In genomic region chr9:22739712-22740111, GRCh38 we compare ENCODE assay signal across 38 cellular contexts.
"Had no signal": no experiment of that assay in that cellular context is flagged by ENCODE, and none has a peak within 500 bp of the region (broad histone marks: within the 10 kb centered on the region; RNA-seq: fewer than 3 reads in every experiment).

No MANE protein-coding gene starts in this region.

- H3K27me3 ChIP-seq: adrenal gland, body of pancreas, brain microvascular endothelial cell, breast epithelium had no signal

- H3K36me3 ChIP-seq: adrenal gland, brain microvascular endothelial cell, breast epithelium had no signal

- H3K27ac ChIP-seq: adrenal gland, body of pancreas, brain microvascular endothelial cell, breast epithelium, VCaP had no signal

- H3K4me1 ChIP-seq: adrenal gland, body of pancreas, breast epithelium had no signal

- H3K27me3 Mint-ChIP-seq: activated B cell treated with CpG ODN at 0.5 μM for 24 hours; activated CD4-positive, alpha-beta memory T cell treated with anti-CD3 and anti-CD28 coated beads for 36 hours; activated CD4-positive, alpha-beta T cell treated with anti-CD3 and anti-CD28 coated beads, Interleukin-2, amount 10 ng/mL, durations not matched to agents 24 days and 14 days; activated CD8-positive, alpha-beta T cell treated with anti-CD3 and anti-CD28 coated beads for 36 hours; activated naive CD4-positive, alpha-beta T cell treated with anti-CD3 and anti-CD28 coated beads, Interleukin-2, amount 10 ng/mL, durations not matched to agents 7 days and 5 days; activated naive CD4-positive, alpha-beta T cell treated with anti-CD3 and anti-CD28 coated beads, Interleukin-2, amount 50 U/mL, for 24 hours; activated naive CD8-positive, alpha-beta T cell; activated naive CD8-positive, alpha-beta T cell treated with anti-CD3 and anti-CD28 coated beads, Interleukin-2, amount 10 ng/mL, durations not matched to agents 7 days and 5 days; activated naive CD8-positive, alpha-beta T cell treated with anti-CD3 and anti-CD28 coated beads, Interleukin-2, amount 50 U/mL, for 24 hours; activated T-helper 17 cell treated with anti-CD3 and anti-CD28 coated beads, Interleukin-2, amount 50 U/mL, for 72 hours had no signal

- ATAC-seq: activated CD8-positive, alpha-beta T cell treated with anti-CD3 and anti-CD28 coated beads for 36 hours; activated naive CD8-positive, alpha-beta T cell treated with anti-CD3 and anti-CD28 coated beads, Interleukin-2, amount 50 U/mL, for 24 hours; activated T-cell treated with anti-CD3 and anti-CD28 coated beads, Interleukin-2, amount 50 U/mL, for 4 hours; activated T-cell treated with anti-CD3 and anti-CD28 coated beads, Interleukin-2, amount 50 U/mL, for 72 hours; activated T-helper 17 cell treated with anti-CD3 and anti-CD28 coated beads, Interleukin-2, amount 50 U/mL, for 72 hours; body of pancreas had no signal

- H3K4me3 ChIP-seq: adrenal gland, body of pancreas, breast epithelium had no signal

- FAIRE-seq: astrocyte, TTC549 had no signal

- DNase-seq: activated B cell treated with CpG ODN at 0.5 μM for 24 hours; activated CD4-positive, alpha-beta memory T cell treated with anti-CD3 and anti-CD28 coated beads for 36 hours; activated CD4-positive, alpha-beta T cell treated with anti-CD3 and anti-CD28 coated beads for 4 hours; activated CD4-positive, alpha-beta T cell treated with anti-CD3 and anti-CD28 coated beads, Interleukin-2, amount 10 ng/mL, durations not matched to agents 24 days and 14 days; activated CD4-positive, alpha-beta T cell treated with anti-CD3 and anti-CD28 coated beads, Interleukin-2, amount 50 U/mL, for 1 hour; activated CD4-positive, alpha-beta T cell treated with anti-CD3 and anti-CD28 coated beads, Interleukin-2, amount 50 U/mL, for 4 hours; activated CD4-positive, CD25-positive, alpha-beta regulatory T cell treated with anti-CD3 and anti-CD28 coated beads, Interleukin-2, amount 50 U/mL, for 72 hours; activated CD8-positive, alpha-beta memory T cell treated with anti-CD3 and anti-CD28 coated beads, Interleukin-2, amount 50 U/mL, for 4 hours; activated CD8-positive, alpha-beta T cell treated with anti-CD3 and anti-CD28 coated beads for 36 hours; activated effector memory CD4-positive, alpha-beta T cell treated with Interleukin-2 at 50 U/mL for 16 hours; activated gamma-delta T cell; activated naive CD4-positive, alpha-beta T cell treated with anti-CD3 and anti-CD28 coated beads, Interleukin-2, amount 10 ng/mL, durations not matched to agents 7 days and 5 days; activated naive CD4-positive, alpha-beta T cell treated with Interleukin-2 at 50 U/mL for 16 hours; activated naive CD8-positive, alpha-beta T cell treated with anti-CD3 and anti-CD28 coated beads, Interleukin-2, amount 10 ng/mL, durations not matched to agents 7 days and 5 days; activated naive CD8-positive, alpha-beta T cell treated with anti-CD3 and anti-CD28 coated beads, Interleukin-2, amount 50 U/mL, for 24 hours; activated T-cell treated with anti-CD3 and anti-CD28 coated beads for 4 hours; activated T-cell treated with anti-CD3 and anti-CD28 coated beads, Interleukin-2, amount 50 U/mL, for 1 hour; activated T-cell treated with anti-CD3 and anti-CD28 coated beads, Interleukin-2, amount 50 U/mL, for 4 hours; activated T-cell treated with anti-CD3 and anti-CD28 coated beads, Interleukin-2, amount 50 U/mL, for 72 hours; adrenal gland; amniotic stem cell; aorta; body of pancreas; brain microvascular endothelial cell; central memory CD4-positive, alpha-beta T cell; T-helper 1 cell; T-helper 2 cell; T-helper 9 cell had no signal

- H3K9me3 ChIP-seq: adrenal gland, body of pancreas, breast epithelium had no signal

- H3K4me3 Mint-ChIP-seq: activated B cell treated with CpG ODN at 0.5 μM for 24 hours; activated CD4-positive, alpha-beta memory T cell treated with anti-CD3 and anti-CD28 coated beads for 36 hours; activated CD4-positive, alpha-beta T cell treated with anti-CD3 and anti-CD28 coated beads, Interleukin-2, amount 10 ng/mL, durations not matched to agents 24 days and 14 days; activated CD8-positive, alpha-beta T cell treated with anti-CD3 and anti-CD28 coated beads for 36 hours; activated naive CD4-positive, alpha-beta T cell treated with anti-CD3 and anti-CD28 coated beads, Interleukin-2, amount 10 ng/mL, durations not matched to agents 7 days and 5 days; activated naive CD4-positive, alpha-beta T cell treated with anti-CD3 and anti-CD28 coated beads, Interleukin-2, amount 50 U/mL, for 24 hours; activated naive CD8-positive, alpha-beta T cell; activated naive CD8-positive, alpha-beta T cell treated with anti-CD3 and anti-CD28 coated beads, Interleukin-2, amount 10 ng/mL, durations not matched to agents 7 days and 5 days; activated naive CD8-positive, alpha-beta T cell treated with anti-CD3 and anti-CD28 coated beads, Interleukin-2, amount 50 U/mL, for 24 hours; activated T-cell treated with anti-CD3 and anti-CD28 coated beads, Interleukin-2, amount 50 U/mL, for 4 hours; activated T-cell treated with anti-CD3 and anti-CD28 coated beads, Interleukin-2, amount 50 U/mL, for 72 hours; activated T-helper 1 cell treated with anti-CD3 and anti-CD28 coated beads, Interleukin-12 subunit alpha, Interleukin-12 subunit beta, Interleukin-2, Interleukin-4 antibody, amounts not matched to agents 30 ng/mL and 10 ng/mL and 1 ng/mL, durations not matched to agents 14 hours and 24 hours and 36 hours; activated T-helper 17 cell treated with anti-CD3 and anti-CD28 coated beads, Interleukin-2, amount 50 U/mL, for 72 hours; T-helper 1 cell treated with Interleukin-12 subunit alpha and Interleukin-12 subunit beta and Interleukin-4 antibody, amounts not matched to agents 30 μg/mL and 1 μg/mL, for 36 hours; T-helper 2 cell treated with Interferon-gamma antibody and Interleukin-4, amounts not matched to agents 5 μg/mL and 100 μg/mL, for 36 hours had no signal

- H3K4me1 Mint-ChIP-seq: activated B cell treated with CpG ODN at 0.5 μM for 24 hours; activated CD4-positive, alpha-beta T cell treated with anti-CD3 and anti-CD28 coated beads, Interleukin-2, amount 10 ng/mL, durations not matched to agents 24 days and 14 days; activated naive CD4-positive, alpha-beta T cell treated with anti-CD3 and anti-CD28 coated beads, Interleukin-2, amount 10 ng/mL, durations not matched to agents 7 days and 5 days; activated naive CD4-positive, alpha-beta T cell treated with anti-CD3 and anti-CD28 coated beads, Interleukin-2, amount 50 U/mL, for 24 hours; activated naive CD8-positive, alpha-beta T cell treated with anti-CD3 and anti-CD28 coated beads, Interleukin-2, amount 10 ng/mL, durations not matched to agents 7 days and 5 days; activated naive CD8-positive, alpha-beta T cell treated with anti-CD3 and anti-CD28 coated beads, Interleukin-2, amount 50 U/mL, for 24 hours; activated T-helper 17 cell treated with anti-CD3 and anti-CD28 coated beads, Interleukin-2, amount 50 U/mL, for 72 hours had no signal

- H3K27ac Mint-ChIP-seq: activated B cell treated with CpG ODN at 0.5 μM for 24 hours; activated CD4-positive, alpha-beta memory T cell treated with anti-CD3 and anti-CD28 coated beads for 36 hours; activated CD4-positive, alpha-beta T cell treated with anti-CD3 and anti-CD28 coated beads, Interleukin-2, amount 10 ng/mL, durations not matched to agents 24 days and 14 days; activated CD8-positive, alpha-beta T cell treated with anti-CD3 and anti-CD28 coated beads for 36 hours; activated naive CD4-positive, alpha-beta T cell treated with anti-CD3 and anti-CD28 coated beads, Interleukin-2, amount 10 ng/mL, durations not matched to agents 7 days and 5 days; activated naive CD4-positive, alpha-beta T cell treated with anti-CD3 and anti-CD28 coated beads, Interleukin-2, amount 50 U/mL, for 24 hours; activated naive CD8-positive, alpha-beta T cell; activated naive CD8-positive, alpha-beta T cell treated with anti-CD3 and anti-CD28 coated beads, Interleukin-2, amount 10 ng/mL, durations not matched to agents 7 days and 5 days; activated naive CD8-positive, alpha-beta T cell treated with anti-CD3 and anti-CD28 coated beads, Interleukin-2, amount 50 U/mL, for 24 hours; activated T-cell treated with anti-CD3 and anti-CD28 coated beads, Interleukin-2, amount 50 U/mL, for 72 hours; activated T-helper 1 cell treated with anti-CD3 and anti-CD28 coated beads, Interleukin-12 subunit alpha, Interleukin-12 subunit beta, Interleukin-2, Interleukin-4 antibody, amounts not matched to agents 30 ng/mL and 10 ng/mL and 1 ng/mL, durations not matched to agents 14 hours and 24 hours and 36 hours; activated T-helper 17 cell treated with anti-CD3 and anti-CD28 coated beads, Interleukin-2, amount 50 U/mL, for 72 hours; T-helper 1 cell treated with Interleukin-12 subunit alpha and Interleukin-12 subunit beta and Interleukin-4 antibody, amounts not matched to agents 30 μg/mL and 1 μg/mL, for 36 hours; T-helper 2 cell treated with Interferon-gamma antibody and Interleukin-4, amounts not matched to agents 5 μg/mL and 100 μg/mL, for 36 hours had no signal

- H3K36me3 Mint-ChIP-seq: activated CD4-positive, alpha-beta memory T cell treated with anti-CD3 and anti-CD28 coated beads for 36 hours; activated naive CD4-positive, alpha-beta T cell treated with anti-CD3 and anti-CD28 coated beads, Interleukin-2, amount 10 ng/mL, durations not matched to agents 7 days and 5 days; activated naive CD4-positive, alpha-beta T cell treated with anti-CD3 and anti-CD28 coated beads, Interleukin-2, amount 50 U/mL, for 24 hours; activated naive CD8-positive, alpha-beta T cell; activated naive CD8-positive, alpha-beta T cell treated with anti-CD3 and anti-CD28 coated beads, Interleukin-2, amount 10 ng/mL, durations not matched to agents 7 days and 5 days had no signal

- H3K9me3 Mint-ChIP-seq: activated CD4-positive, alpha-beta T cell treated with anti-CD3 and anti-CD28 coated beads, Interleukin-2, amount 10 ng/mL, durations not matched to agents 24 days and 14 days had no signal
